In genomic region chr1:201895913-201896807, GRCh38 we compare ENCODE assay signal across 1 cellular context.
A peak's percentile ranks its signal among the peaks of the same experiment; 100 is the strongest.
TF ChIP-seq lines count a peak whose summit lies in the region.

No MANE protein-coding gene starts in this region.

TF ChIP-seq in HepG2, 621 proteins besides CTCF, POLR2A, EP300 and RAD21 (continued from another document and continues in another):
- peak; percentile 42; the same call in 1 of the 2 replicates for TF ChIP-seq ZNF501 (CRISPR knock-in tag; IDR thresholded peaks at IDR 0.05)
- TF ChIP-seq ONECUT2 (CRISPR knock-in tag; IDR thresholded peaks at IDR 0.05), result no peak
- no peak for TF ChIP-seq TGIF2 (CRISPR knock-in tag; IDR thresholded peaks at IDR 0.05)
- no peak for TF ChIP-seq ARHGAP35 (CRISPR knock-in tag; IDR thresholded peaks at IDR 0.05; ENCODE audit: borderline replicate concordance)
- no peak for TF ChIP-seq ZKSCAN8 (CRISPR knock-in tag; IDR thresholded peaks at IDR 0.05; ENCODE audit: borderline replicate concordance)
- TF ChIP-seq ELF3 (CRISPR knock-in tag; IDR thresholded peaks at IDR 0.05), result peak; percentile 32; the same call in 1 of the 2 replicates
- TF ChIP-seq MXD3 (CRISPR knock-in tag; IDR thresholded peaks at IDR 0.05), result no peak
- no peak for TF ChIP-seq ZHX1 (CRISPR knock-in tag; IDR thresholded peaks at IDR 0.05; ENCODE audit: low read depth)
- TF ChIP-seq ZNF260 (CRISPR knock-in tag; IDR thresholded peaks at IDR 0.05; ENCODE audit: borderline replicate concordance, low read depth), result no peak
- TF ChIP-seq SKI (IDR thresholded peaks at IDR 0.05; ENCODE audit: partially characterized antibody), result no peak
- 0 out of 2 replicates have a peak, but pooled peaks have one; percentile 15 for TF ChIP-seq ZMYM4 (CRISPR knock-in tag; IDR thresholded peaks at IDR 0.05)
- TF ChIP-seq ZNF790 (CRISPR knock-in tag; IDR thresholded peaks at IDR 0.05; ENCODE audit: borderline replicate concordance), result no peak
- TF ChIP-seq ATM (IDR thresholded peaks at IDR 0.05; ENCODE audit: borderline replicate concordance), result no peak
- TF ChIP-seq GFI1 (CRISPR knock-in tag; IDR thresholded peaks at IDR 0.05; ENCODE audit: borderline replicate concordance), result no peak
- TF ChIP-seq ZBTB7B (CRISPR knock-in tag; IDR thresholded peaks at IDR 0.05), result no peak
- 0 out of 2 replicates have a peak, but pooled peaks have one; percentile 41 for TF ChIP-seq ZNF574 (CRISPR knock-in tag; IDR thresholded peaks at IDR 0.05)
- TF ChIP-seq ZHX2 (IDR thresholded peaks at IDR 0.05; ENCODE audit: low read depth), result no peak
- TF ChIP-seq ZHX2 (CRISPR knock-in tag; IDR thresholded peaks at IDR 0.05; ENCODE audit: borderline replicate concordance), result no peak
- no peak for TF ChIP-seq KDM6A (CRISPR knock-in tag; IDR thresholded peaks at IDR 0.05; ENCODE audit: low read depth)
- no peak for TF ChIP-seq MBD4 (IDR thresholded peaks at IDR 0.05; ENCODE audit: borderline replicate concordance, low read length)
- no peak for TF ChIP-seq ZNF33A (CRISPR knock-in tag; IDR thresholded peaks at IDR 0.05; ENCODE audit: borderline replicate concordance)
- TF ChIP-seq HOXA5 (CRISPR knock-in tag; IDR thresholded peaks at IDR 0.05), result peak; percentile 76; the same call in 1 of the 2 replicates
- TF ChIP-seq MXD1 (CRISPR knock-in tag; IDR thresholded peaks at IDR 0.05), result no peak
- no peak for TF ChIP-seq ZNF776 (CRISPR knock-in tag; IDR thresholded peaks at IDR 0.05)
- no peak for TF ChIP-seq SOX13 (IDR thresholded peaks at IDR 0.05)
- TF ChIP-seq SOX13 (CRISPR knock-in tag; conservative IDR thresholded peaks at IDR 0.05 in 1 of 2, IDR thresholded peaks at IDR 0.05 in 1 of 2), result peak in 1 of 2 experiments; percentile 29; a peak in 1 of 4 replicates
- TF ChIP-seq GABPA (IDR thresholded peaks at IDR 0.05; ENCODE audit: low read depth, low read length), result no peak
- no peak for TF ChIP-seq GABPA (CRISPR knock-in tag; IDR thresholded peaks at IDR 0.05; ENCODE audit: low read depth)
- TF ChIP-seq ATF7 (IDR thresholded peaks at IDR 0.05), result peak; percentile 98
- TF ChIP-seq ATF7 (CRISPR knock-in tag; IDR thresholded peaks at IDR 0.05), result peak; percentile 99
- TF ChIP-seq ZNF660 (CRISPR knock-in tag; IDR thresholded peaks at IDR 0.05; ENCODE audit: borderline replicate concordance, low read depth), result no peak
- TF ChIP-seq ATF3 (CRISPR knock-in tag; IDR thresholded peaks at IDR 0.05), result peak; percentile 99
- no peak for TF ChIP-seq ZNF562 (CRISPR knock-in tag; IDR thresholded peaks at IDR 0.05; ENCODE audit: borderline replicate concordance)
- TF ChIP-seq CENPX (CRISPR knock-in tag; IDR thresholded peaks at IDR 0.05), result no peak
- no peak for TF ChIP-seq ESRRA (CRISPR knock-in tag; IDR thresholded peaks at IDR 0.05; ENCODE audit: low read depth)
- no peak for TF ChIP-seq ZNF75D (CRISPR knock-in tag; IDR thresholded peaks at IDR 0.05; ENCODE audit: borderline replicate concordance)
- TF ChIP-seq RXRB (CRISPR knock-in tag; IDR thresholded peaks at IDR 0.05; ENCODE audit: borderline replicate concordance), result peak; percentile 36; the same call in 1 of the 2 replicates
- TF ChIP-seq ZNF34 (CRISPR knock-in tag; IDR thresholded peaks at IDR 0.05; ENCODE audit: borderline replicate concordance), result no peak
- TF ChIP-seq HDAC1 (CRISPR knock-in tag; IDR thresholded peaks at IDR 0.05), result no peak
- no peak for TF ChIP-seq EED (CRISPR knock-in tag; IDR thresholded peaks at IDR 0.05)
- TF ChIP-seq MAZ (IDR thresholded peaks at IDR 0.05; ENCODE audit: borderline replicate concordance, low read depth, low read length), result no peak
- TF ChIP-seq MAZ (CRISPR knock-in tag; IDR thresholded peaks at IDR 0.05; ENCODE audit: low read depth), result no peak
- no peak for TF ChIP-seq NKX3-1 (CRISPR knock-in tag; IDR thresholded peaks at IDR 0.05)
- no peak for TF ChIP-seq SPEN (CRISPR knock-in tag; IDR thresholded peaks at IDR 0.05; ENCODE audit: low read depth)
- 0 out of 2 replicates have a peak, but pooled peaks have one; percentile 27 for TF ChIP-seq PCBP1 (IDR thresholded peaks at IDR 0.05; ENCODE audit: borderline replicate concordance, low read depth, low read length)
- peak; percentile 26; the same call in 1 of the 2 replicates for TF ChIP-seq CREM (IDR thresholded peaks at IDR 0.05)
- TF ChIP-seq CREM (CRISPR knock-in tag; IDR thresholded peaks at IDR 0.05), result no peak
- TF ChIP-seq MED1 (CRISPR knock-in tag; IDR thresholded peaks at IDR 0.05), result peak; percentile 43; the same call in 1 of the 2 replicates
- no peak for TF ChIP-seq HNRNPL (IDR thresholded peaks at IDR 0.05; ENCODE audit: low read depth, low read length)
- no peak for TF ChIP-seq ARNT2 (CRISPR knock-in tag; IDR thresholded peaks at IDR 0.05; ENCODE audit: low read depth)
- no peak for TF ChIP-seq GRHL1 (CRISPR knock-in tag; conservative IDR thresholded peaks at IDR 0.05)
- no peak for TF ChIP-seq ZNF546 (CRISPR knock-in tag; conservative IDR thresholded peaks at IDR 0.05)
- TF ChIP-seq ZNF615 (CRISPR knock-in tag; IDR thresholded peaks at IDR 0.05; ENCODE audit: borderline replicate concordance), result no peak
- no peak for TF ChIP-seq ZNF383 (CRISPR knock-in tag; IDR thresholded peaks at IDR 0.05; ENCODE audit: borderline replicate concordance)
- 0 out of 2 replicates have a peak, but pooled peaks have one; percentile 25 for TF ChIP-seq MYC (CRISPR knock-in tag; IDR thresholded peaks at IDR 0.05; ENCODE audit: borderline replicate concordance)
- no peak for TF ChIP-seq JARID2 (CRISPR knock-in tag; IDR thresholded peaks at IDR 0.05; ENCODE audit: insufficient replicate concordance)
- TF ChIP-seq ZFP36L2 (CRISPR knock-in tag; IDR thresholded peaks at IDR 0.05), result no peak
- TF ChIP-seq BCL6 (CRISPR knock-in tag; IDR thresholded peaks at IDR 0.05), result peak; percentile 44; the same call in 1 of the 2 replicates
- no peak for TF ChIP-seq ZBTB43 (CRISPR knock-in tag; conservative IDR thresholded peaks at IDR 0.05)
- no peak for TF ChIP-seq ZNF335 (CRISPR knock-in tag; IDR thresholded peaks at IDR 0.05)
